In genomic region chr2:56676966-56677365, GRCh38 we compare ENCODE assay signal across 1 cellular context.
A peak's percentile ranks its signal among the peaks of the same experiment; 100 is the strongest.
TF ChIP-seq lines count a peak whose summit lies in the region.

No MANE protein-coding gene starts in this region.

TF ChIP-seq in SK-N-SH, 30 proteins besides CTCF, POLR2A, EP300 and RAD21 (continued from another document):
- TF ChIP-seq REST (IDR thresholded peaks at IDR 0.05; ENCODE audit: low read depth, low read length) = peak; percentile 69
